8 cellular contexts compared by ENCODE assay signal in the genomic region with DNA sequence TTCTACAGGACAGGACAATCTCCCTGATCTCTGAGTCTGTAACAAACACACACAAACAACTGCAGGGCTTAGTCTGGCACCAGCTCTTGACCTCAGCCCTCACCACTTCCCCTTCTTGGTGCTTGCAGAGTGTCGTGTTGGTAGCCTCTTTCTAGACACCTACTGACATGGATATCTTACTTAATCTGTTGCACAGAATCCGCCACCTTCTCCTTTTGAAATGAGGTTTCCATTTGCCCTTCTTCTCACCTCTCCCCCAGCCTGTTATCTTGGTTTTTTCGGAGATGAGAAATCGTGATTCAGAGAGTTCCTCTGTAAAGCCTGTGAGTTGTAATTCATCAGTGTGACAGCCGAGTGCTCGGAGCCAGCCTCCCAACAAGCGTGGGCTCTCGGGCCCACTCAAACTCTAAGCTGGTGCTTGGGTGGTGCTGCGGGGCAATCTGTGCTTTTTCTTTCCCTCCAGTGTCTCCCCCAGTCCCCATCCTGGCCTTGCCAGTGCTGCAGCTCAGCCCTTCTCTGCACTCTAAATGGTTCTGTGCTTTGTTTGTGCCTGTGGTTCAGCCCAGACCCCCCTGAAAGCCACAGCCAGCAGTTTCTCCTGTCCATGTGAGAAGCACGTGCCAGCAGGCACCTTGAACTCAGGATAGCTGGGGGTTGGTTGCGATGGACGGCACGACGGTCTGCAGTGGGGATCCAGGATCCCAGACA. TPM values are rescaled to one million over a fixed set of nuclear protein-coding genes. Genes with fewer than 3 reads are reported as not detected.
DNase-seq lines count a peak whose midpoint lies in the region; ATAC-seq and TF ChIP-seq lines count a peak whose summit lies in the region.

No MANE protein-coding gene starts in this region.

- peak overlapping the region; percentile 73 for H3K27ac ChIP-seq in DND-41 (ENCODE audit: low read length)
- peak overlapping the region; percentile 44 for H3K27ac ChIP-seq in GM23248
- H3K27ac ChIP-seq in osteoblast (ENCODE audit: low read depth, low read length), result peak overlapping the region; percentile 52
- peak overlapping the region; percentile 63 for H3K27ac ChIP-seq in temporal lobe (ENCODE audit: low read depth, low read length)

- in situ Hi-C loops in GM23248 (cut with MboI), result no loop called here

- H3K36me3 ChIP-seq in DND-41 (ENCODE audit: insufficient read depth, low read length) (no peaks in the 10 kb centered on the region), GM23248 (ENCODE audit: low read depth) (no peaks in the 10 kb centered on the region), osteoblast (ENCODE audit: insufficient read depth, low read length) (peaks cover 8% of the 10 kb centered on the region)

- WGBS in GM23248 (ENCODE audit: low coverage in 1 of 2, low lambda C conversion rate in 2 of 2, missing lambda C conversion rate in 2 of 2), 2 experiments, result 27 to 30% methylated on average over 14 of the region's 14 CpGs

- peak; percentile 96 for ATAC-seq in DND-41 (ENCODE audit: insufficient read depth, low read depth)

- no peaks in the 10 kb centered on the region for H4K20me1 ChIP-seq in DND-41 (ENCODE audit: insufficient read depth, low read length)
- no peaks in the 10 kb centered on the region for H4K20me1 ChIP-seq in GM23248 (ENCODE audit: insufficient read depth)
- peaks cover 21% of the 10 kb centered on the region for H4K20me1 ChIP-seq in osteoblast (ENCODE audit: insufficient read depth, low read length)

- H3K9me2 ChIP-seq in GM23248 (ENCODE audit: insufficient read depth), result no peaks in the 10 kb centered on the region

- peaks cover 22% of the 10 kb centered on the region for H3F3A ChIP-seq in GM23248 (ENCODE audit: insufficient read depth)

- H2AFZ ChIP-seq in DND-41 (ENCODE audit: low read depth, low read length) (peak overlapping the region; percentile 64), GM23248 (peak overlapping the region; percentile 54), osteoblast (ENCODE audit: low read length) (peak overlapping the region; percentile 44)

- H3K4me2 ChIP-seq in DND-41 (ENCODE audit: insufficient read depth, low read length) (peak overlapping the region; percentile 59), GM23248 (ENCODE audit: unreplicated experiment) (peak overlapping the region; percentile 87), osteoblast (ENCODE audit: insufficient read depth, low read length) (peak overlapping the region; percentile 88)

- no peaks in the 10 kb centered on the region for H3K79me2 ChIP-seq in DND-41 (ENCODE audit: insufficient read depth, low read length)
- 0 out of 2 replicates have a peak, but pooled peaks cover 3% of the 10 kb centered on the region for H3K79me2 ChIP-seq in GM23248 (ENCODE audit: insufficient read depth)
- H3K79me2 ChIP-seq in osteoblast (ENCODE audit: insufficient read depth, low read length), result peaks cover 17% of the 10 kb centered on the region

- H3K4me1 ChIP-seq in DND-41 (ENCODE audit: insufficient read depth, low read length) (peaks cover 26% of the 10 kb centered on the region), GM23248 (ENCODE audit: insufficient read depth) (peaks cover 20% of the 10 kb centered on the region), osteoblast (ENCODE audit: insufficient read depth, low read length) (peaks cover 29% of the 10 kb centered on the region)

- H3K9ac ChIP-seq in DND-41 (ENCODE audit: low read depth, low read length) (peak overlapping the region; percentile 41), GM23248 (peak overlapping the region; percentile 40)

- H3K9me3 ChIP-seq in DND-41 (ENCODE audit: insufficient read depth, low read length, severe bottlenecking) (no peaks in the 10 kb centered on the region), GM23248 (ENCODE audit: low read depth) (no peaks in the 10 kb centered on the region), osteoblast (ENCODE audit: low read depth, low read length) (no peaks in the 10 kb centered on the region)

- no peaks in the 10 kb centered on the region for H3K27me3 ChIP-seq in DND-41 (ENCODE audit: insufficient read depth, low read length, poor library complexity)
- no peaks in the 10 kb centered on the region for H3K27me3 ChIP-seq in GM23248 (replicated peaks; ENCODE audit: insufficient read depth)
- H3K27me3 ChIP-seq in osteoblast (ENCODE audit: insufficient read depth, low read length), result no peaks in the 10 kb centered on the region

- peak overlapping the region in 1 of 2 experiments; percentile 40; a peak in 2 of 4 replicates for H3K4me3 ChIP-seq in DND-41 (ENCODE audit: low read depth in 1 of 2, low read length in 2 of 2)
- H3K4me3 ChIP-seq in GM23248, result peak overlapping the region; percentile 65
- H3K4me3 ChIP-seq in fibroblast of pulmonary artery (replicated peaks; ENCODE audit: low read depth, low read length), result peak overlapping the region; percentile 46
- H3K4me3 ChIP-seq in osteoblast (ENCODE audit: insufficient read depth, low read length), result peak overlapping the region; percentile 60

- DNase-seq in DND-41 (peak; percentile 77), GM23248 (peak; percentile 73), NCI-H226 (peak; percentile 87), activated T-cell treated with anti-CD3 and anti-CD28 coated beads for 24 hours (ENCODE audit: low read depth) (peak; percentile 64), fibroblast of pulmonary artery (ENCODE audit: low read depth) (peak; percentile 64), osteoblast (ENCODE audit: insufficient read length, low spot score, missing footprints) (no peak), retina (no peak)

- TF ChIP-seq CTCF in DND-41 (IDR thresholded peaks at IDR 0.05; ENCODE audit: borderline replicate concordance, extremely low read depth, low read length, poor library complexity, severe bottlenecking) (no peak), fibroblast of pulmonary artery (IDR thresholded peaks at IDR 0.05; ENCODE audit: low read length, missing control alignments) (no peak), osteoblast (IDR thresholded peaks at IDR 0.05; ENCODE audit: extremely low read depth, low read depth, low read length) (no peak)

RNA-seq across cellular contexts. Expression of a gene that starts 28.1 kb away (rescaled TPM):
- 5.3 and 7.6 TPM in 2 replicates for total RNA-seq in GM23248 (2014; rRNA removed; shearing (Covaris generic))
- 5.4 and 5.8 TPM in 2 replicates for polyA plus RNA-seq in GM23248 (2016; fragmentation: Nextera tagmentation; extraction: Ambion mirVana)
- 34.5 and 35.1 TPM in 2 replicates for total RNA-seq in osteoblast
- total RNA-seq in temporal lobe, result 42.0 TPM

RNA-seq across cellular contexts. Expression of a gene that starts 44.3 kb away (rescaled TPM):
- 71.8 and 95.2 TPM in 2 replicates for total RNA-seq in GM23248 (2014; rRNA removed; shearing (Covaris generic))
- 39.3 and 39.9 TPM in 2 replicates for polyA plus RNA-seq in GM23248 (2016; fragmentation: Nextera tagmentation; extraction: Ambion mirVana)
- 134 and 139 TPM in 2 replicates for total RNA-seq in osteoblast
- 16.7 TPM for total RNA-seq in temporal lobe

RNA-seq across cellular contexts. Expression of a gene that starts 56.6 kb away (rescaled TPM):
- total RNA-seq in GM23248 (2014; rRNA removed; shearing (Covaris generic)), result not detected in 2 replicates
- not detected in 2 replicates for polyA plus RNA-seq in GM23248 (2016; fragmentation: Nextera tagmentation; extraction: Ambion mirVana)
- under 0.01 TPM in 1 of 2 replicates, not detected in the other for total RNA-seq in osteoblast
- total RNA-seq in temporal lobe, result 0.49 TPM

Comparison
In these comparisons a context has a peak if more than half of its experiments do, and no peak if none do; other contexts are left out.
1. DNase-seq: peak in DND-41 (single experiment), GM23248 (single experiment), NCI-H226 (single experiment), activated T-cell treated with anti-CD3 and anti-CD28 coated beads for 24 hours (single experiment) and fibroblast of pulmonary artery (single experiment); none in osteoblast (single experiment) and retina (single experiment).
2. Peak in every context shown above with its lines, with median percentiles within 50 percentile points of each other: H2AFZ ChIP-seq, H3K27ac ChIP-seq and H3K4me2 ChIP-seq.